Comparison of ENCODE assay signal across 9 cellular contexts in the genomic region with DNA sequence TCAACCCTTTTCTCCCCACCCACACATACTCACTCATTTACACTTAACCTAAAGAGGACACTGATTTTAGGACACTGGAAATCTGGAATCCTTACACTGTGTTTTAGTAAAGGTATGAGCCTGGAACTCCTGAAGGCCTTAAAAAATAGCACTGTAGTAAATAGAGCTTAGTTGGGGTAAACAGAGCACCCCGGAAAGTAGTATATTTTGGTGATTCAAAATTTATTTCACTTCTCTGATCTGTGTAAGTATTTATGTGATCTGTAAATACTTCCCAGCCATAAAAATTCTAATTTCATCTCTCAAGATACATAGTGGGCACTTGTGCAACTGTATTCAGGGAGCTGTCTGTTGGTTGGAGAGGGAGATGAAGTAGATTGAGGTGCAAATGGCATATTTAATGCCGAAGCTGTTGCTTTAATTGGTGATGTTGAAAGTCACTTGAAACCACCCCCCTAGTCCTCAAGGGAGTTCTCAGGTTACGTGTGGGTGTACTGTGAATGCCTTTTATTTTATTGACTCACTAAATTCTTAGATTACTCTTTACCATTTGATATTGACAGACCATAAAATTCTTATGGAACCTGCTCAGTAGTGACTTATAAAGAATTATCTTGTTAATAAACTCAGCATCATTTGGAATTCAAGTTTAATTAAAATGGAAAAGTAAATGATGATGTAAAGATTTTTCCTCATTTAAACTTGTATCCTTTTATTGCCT.
DNase-seq lines count a peak whose midpoint lies in the region; ATAC-seq and TF ChIP-seq lines count a peak whose summit lies in the region.
"Had no signal": no experiment of that assay in that cellular context is flagged by ENCODE, and none has a peak within 500 bp of the region (broad histone marks: within the 10 kb centered on the region; RNA-seq: fewer than 3 reads in every experiment).

No MANE protein-coding gene starts in this region.

- H3F3A ChIP-seq in smooth muscle cell (ENCODE audit: low read depth): peaks cover 13% of the 10 kb centered on the region

- WGBS in smooth muscle cell (ENCODE audit: low lambda C conversion rate): 46% methylated on average over 3 of the region's 3 CpGs

- no peaks in the 10 kb centered on the region for H3K4me1 Mint-ChIP-seq in activated T-helper 17 cell treated with anti-CD3 and anti-CD28 coated beads, Interleukin-2, amount 50 U/mL, for 72 hours

- H3K9me3 ChIP-seq in HEK293 (ENCODE audit: control insufficient read depth, insufficient read depth, low read depth, low read length): no peaks in the 10 kb centered on the region
- H3K9me3 ChIP-seq in smooth muscle cell (replicated peaks; ENCODE audit: low read depth): no peaks in the 10 kb centered on the region
- H3K9me3 ChIP-seq: prostate gland had no signal

- H3K27ac ChIP-seq in HEK293 (ENCODE audit: extremely low read depth, low read depth, low read length): peak overlapping the region; percentile 83
- no peak overlapping the region for H3K27ac ChIP-seq in smooth muscle cell (ENCODE audit: low read depth)
- H3K27ac ChIP-seq: prostate gland had no signal

- peak; percentile 38 for DNase-seq in NCI-H446 treated with DMSO at 0.1 percent for 48 hours (lab: John Stamatoyannopoulos, UW)
- DNase-seq in choroid plexus epithelial cell (ENCODE audit: low read depth): peak; percentile 73
- DNase-seq in smooth muscle cell (lab: John Stamatoyannopoulos, UW; ENCODE audit: unreplicated experiment): no peak
- DNase-seq: stimulated activated CD8-positive, alpha-beta memory T cell treated with anti-CD3 and anti-CD28 coated beads, Interleukin-4, amount 100 ng/mL, for 48 hours had no signal

- H2AFZ ChIP-seq in smooth muscle cell (ENCODE audit: low read depth): no peak overlapping the region

- no peak overlapping the region for H3K27ac Mint-ChIP-seq in activated T-helper 17 cell treated with anti-CD3 and anti-CD28 coated beads, Interleukin-2, amount 50 U/mL, for 72 hours

- POLR2A ChIA-PET in HEK293 (lab: Yijun Ruan, JAX): interaction anchor here (0.9 to 8.1 kb wide), 3 partner anchors 16 to 152 kb away, joined by 3 to 141 read pairs (median 3); partner anchors contain the start of gene SOX4

- H3K4me3 ChIP-seq in HEK293 (ENCODE audit: low read depth, low read length) (no peak overlapping the region), choroid plexus epithelial cell (ENCODE audit: low read depth, low read length) (no peak overlapping the region), smooth muscle cell (no peak overlapping the region)
- H3K4me3 ChIP-seq: prostate gland had no signal

- ATAC-seq in HG03439 (IDR thresholded peaks at IDR 0.05; ENCODE audit: unreplicated experiment): no peak
- no peak for ATAC-seq in GM21367 (IDR thresholded peaks at IDR 0.05; ENCODE audit: unreplicated experiment)
- ATAC-seq in activated T-helper 17 cell treated with anti-CD3 and anti-CD28 coated beads, Interleukin-2, amount 50 U/mL, for 72 hours (replicated peaks): no peak

- CTCF ChIA-PET in HEK293 (lab: Yijun Ruan, JAX): interaction anchor here (0.6 to 0.7 kb wide), 5 partner anchors 16 to 1173 kb away, joined by 3 to 4 read pairs (median 3); no protein-coding TSS in a partner anchor

- H3K4me3 Mint-ChIP-seq in activated T-helper 17 cell treated with anti-CD3 and anti-CD28 coated beads, Interleukin-2, amount 50 U/mL, for 72 hours: no peak overlapping the region

- peaks cover 49% of the 10 kb centered on the region for H3K4me1 ChIP-seq in HEK293 (ENCODE audit: control insufficient read depth, insufficient read depth, low read length)
- H3K4me1 ChIP-seq in smooth muscle cell (ENCODE audit: low read depth): peaks cover 62% of the 10 kb centered on the region
- H3K4me1 ChIP-seq: prostate gland had no signal

- H3K27me3 Mint-ChIP-seq in activated T-helper 17 cell treated with anti-CD3 and anti-CD28 coated beads, Interleukin-2, amount 50 U/mL, for 72 hours: peaks cover 4% of the 10 kb centered on the region

- TF ChIP-seq CTCF in HEK293 (tag by site-specific recombination; IDR thresholded peaks at IDR 0.05) (no peak), choroid plexus epithelial cell (conservative IDR thresholded peaks at IDR 0.05; ENCODE audit: low read depth, low read length) (no peak), smooth muscle cell (IDR thresholded peaks at IDR 0.05; ENCODE audit: borderline replicate concordance, insufficient read depth, poor library complexity, severe bottlenecking) (no peak)

- no peaks in the 10 kb centered on the region for H3K36me3 Mint-ChIP-seq in activated T-helper 17 cell treated with anti-CD3 and anti-CD28 coated beads, Interleukin-2, amount 50 U/mL, for 72 hours (ENCODE audit: low read depth)

- no peaks in the 10 kb centered on the region for H3K9me3 Mint-ChIP-seq in activated T-helper 17 cell treated with anti-CD3 and anti-CD28 coated beads, Interleukin-2, amount 50 U/mL, for 72 hours

- H3K4me2 ChIP-seq in smooth muscle cell: peak overlapping the region; percentile 57

- H3K79me2 ChIP-seq in smooth muscle cell (ENCODE audit: low read depth): peaks cover 7% of the 10 kb centered on the region

- peaks cover 20% of the 10 kb centered on the region for H4K20me1 ChIP-seq in smooth muscle cell (ENCODE audit: low read depth)

- no peaks in the 10 kb centered on the region for H3K36me3 ChIP-seq in HEK293 (ENCODE audit: control insufficient read depth in 2 of 2, insufficient read depth in 1 of 2, low read length in 2 of 2)
- no peaks in the 10 kb centered on the region for H3K36me3 ChIP-seq in smooth muscle cell (ENCODE audit: low read depth)
- H3K36me3 ChIP-seq: prostate gland had no signal

- H3K9ac ChIP-seq in smooth muscle cell (ENCODE audit: low read depth): no peak overlapping the region

- H3K27me3 ChIP-seq in smooth muscle cell (ENCODE audit: low read depth): no peaks in the 10 kb centered on the region

TF ChIP-seq in HEK293, 187 proteins besides CTCF, POLR2A, EP300 and RAD21 (continues in another document):
- no peak for TF ChIP-seq ZBTB48 (tag by site-specific recombination; IDR thresholded peaks at IDR 0.05)
- TF ChIP-seq, protein P1, sequence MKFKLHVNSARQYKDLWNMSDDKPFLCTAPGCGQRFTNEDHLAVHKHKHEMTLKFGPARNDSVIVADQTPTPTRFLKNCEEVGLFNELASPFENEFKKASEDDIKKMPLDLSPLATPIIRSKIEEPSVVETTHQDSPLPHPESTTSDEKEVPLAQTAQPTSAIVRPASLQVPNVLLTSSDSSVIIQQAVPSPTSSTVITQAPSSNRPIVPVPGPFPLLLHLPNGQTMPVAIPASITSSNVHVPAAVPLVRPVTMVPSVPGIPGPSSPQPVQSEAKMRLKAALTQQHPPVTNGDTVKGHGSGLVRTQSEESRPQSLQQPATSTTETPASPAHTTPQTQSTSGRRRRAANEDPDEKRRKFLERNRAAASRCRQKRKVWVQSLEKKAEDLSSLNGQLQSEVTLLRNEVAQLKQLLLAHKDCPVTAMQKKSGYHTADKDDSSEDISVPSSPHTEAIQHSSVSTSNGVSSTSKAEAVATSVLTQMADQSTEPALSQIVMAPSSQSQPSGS (tag by site-specific recombination; IDR thresholded peaks at IDR 0.05; ENCODE audit: low read depth): peak; percentile 44; the same call in 1 of the 2 replicates
- no peak for TF ChIP-seq ZNF518A (tag by site-specific recombination; conservative IDR thresholded peaks at IDR 0.05; ENCODE audit: low read depth)
